In the genomic region with DNA sequence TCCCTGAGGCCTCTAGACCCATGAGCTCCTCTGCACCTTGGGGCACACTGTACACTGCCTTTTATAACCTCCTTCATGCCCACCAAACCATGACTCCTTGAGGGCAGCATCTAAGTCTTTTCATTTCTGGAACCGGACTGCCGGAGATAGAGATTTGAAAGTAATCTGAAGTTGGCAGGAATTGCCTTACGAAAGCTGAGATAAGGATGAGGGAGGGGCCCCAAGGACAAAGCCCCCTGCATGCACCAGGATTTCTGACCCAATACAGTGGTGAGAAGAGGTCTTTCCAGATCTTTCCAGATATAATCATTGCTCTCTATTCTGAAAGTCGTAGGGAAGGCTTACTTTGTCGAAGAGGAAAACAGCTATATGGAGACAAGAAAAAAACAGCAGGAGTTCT, we compare ENCODE assay signal across 22 cellular contexts.
A peak's percentile ranks its signal among the peaks of the same experiment; 100 is the strongest.
DNase-seq lines count a peak whose midpoint lies in the region; ATAC-seq, FAIRE-seq and TF ChIP-seq lines count a peak whose summit lies in the region.
"Had no signal": no experiment of that assay in that cellular context is flagged by ENCODE, and none has a peak within 500 bp of the region (broad histone marks: within the 10 kb centered on the region; RNA-seq: fewer than 3 reads in every experiment).

No MANE protein-coding gene starts in this region.

- in situ Hi-C loops in IMR-90 (cut with MboI; ENCODE audit: low sequenced_read_pairs): no loop called here

- peak overlapping the region; percentile 75 for H3K4ac ChIP-seq in IMR-90 (ENCODE audit: low read depth, low read length)
- H3K4ac ChIP-seq in H1 (replicated peaks; ENCODE audit: insufficient read length, low read depth, low read length): no peak overlapping the region
- H3K4ac ChIP-seq in neuronal stem cell (ENCODE audit: low read length): no peak overlapping the region

- H2BK12ac ChIP-seq in H1 (ENCODE audit: low read depth, low read length) (peak overlapping the region; percentile 91; the same call in 1 of the 2 replicates), neuronal stem cell (ENCODE audit: low read length) (no peak overlapping the region)

- peak overlapping the region; percentile 83 for H4K5ac ChIP-seq in IMR-90 (ENCODE audit: low read depth, low read length)
- H4K5ac ChIP-seq in H1 (ENCODE audit: insufficient read length, low read depth, low read length): no peak overlapping the region

- peak overlapping the region; percentile 68; the same call in 1 of the 2 replicates for H2AK5ac ChIP-seq in IMR-90 (ENCODE audit: low read depth, low read length)
- no peak overlapping the region for H2AK5ac ChIP-seq in H1 (ENCODE audit: low read depth, low read length)
- no peak overlapping the region for H2AK5ac ChIP-seq in neuronal stem cell (ENCODE audit: low read depth, low read length)

- H2BK120ac ChIP-seq in IMR-90 (ENCODE audit: low read depth, low read length) (peak overlapping the region; percentile 91), H1 (replicated peaks; ENCODE audit: low read depth, low read length) (no peak overlapping the region), neuronal stem cell (ENCODE audit: low read depth, low read length) (no peak overlapping the region)

- H3K36me3 ChIP-seq in IMR-90 (ENCODE audit: control insufficient read depth, insufficient read depth, low read length) (no peaks in the 10 kb centered on the region), H1 (ENCODE audit: control insufficient read depth in 2 of 4, insufficient read depth in 4 of 4, low read length in 3 of 4) (no peaks in the 10 kb centered on the region), neuronal stem cell (replicated peaks in 1 of 2; ENCODE audit: control insufficient read depth in 2 of 2, insufficient read depth in 2 of 2, low read length in 2 of 2) (no peaks in the 10 kb centered on the region)
- H3K36me3 ChIP-seq: gastrocnemius medialis had no signal

- H3K9ac ChIP-seq in IMR-90 (ENCODE audit: low read depth, low read length) (peak overlapping the region; percentile 51; the same call in 1 of the 2 replicates), H1 (replicated peaks in 1 of 4; ENCODE audit: extremely low read depth in 1 of 4, low read depth in 3 of 4, low read length in 3 of 4) (no peak overlapping the region; a peak in 1 of 7 replicates), neuronal stem cell (ENCODE audit: low read depth, low read length, poor library complexity) (no peak overlapping the region)

- WGBS in IMR-90 (ENCODE audit: extremely low coverage in 2 of 2, insufficient read length in 1 of 2), 2 experiments: no CpG with 5 or more reads among the region's 5 CpGs
- WGBS in H1 (ENCODE audit: extremely low coverage in 1 of 2, insufficient coverage in 1 of 2, insufficient read length in 1 of 2, insufficient replicate concordance in 2 of 2, low coverage in 1 of 2, low lambda C conversion rate in 2 of 2, missing lambda C conversion rate in 1 of 2), 2 experiments: 64% methylated on average over 5 of the region's 5 CpGs; no CpG with 5 or more reads in 1 of the 2 experiments
- WGBS in neuronal stem cell (ENCODE audit: extremely low coverage in 2 of 2, insufficient read length in 2 of 2, insufficient replicate concordance in 1 of 2), 2 donors: no CpG with 5 or more reads among the region's 5 CpGs

- H3K4me3 ChIP-seq in IMR-90 (ENCODE audit: insufficient read depth, low read depth, low read length) (no peak overlapping the region), H1 (ENCODE audit: extremely low read depth in 1 of 4, insufficient read depth in 2 of 4, low read depth in 3 of 4, low read length in 4 of 4) (no peak overlapping the region), neuronal stem cell (ENCODE audit: low read length in 2 of 2) (no peak overlapping the region)
- H3K4me3 ChIP-seq: gastrocnemius medialis, SK-N-MC had no signal

- DNase-seq in IMR-90 (no peak), H1 (ENCODE audit: low read depth in 1 of 2, low spot score in 2 of 2) (no peak), neuronal stem cell (ENCODE audit: low spot score) (no peak), NAMALWA (ENCODE audit: low spot score) (no peak), NCI-H2171 (lab: John Stamatoyannopoulos, UW) (no peak)
- DNase-seq: activated CD4-positive, alpha-beta T cell treated with anti-CD3 and anti-CD28 coated beads for 48 hours; activated naive CD4-positive, alpha-beta T cell treated with anti-CD3 and anti-CD28 coated beads, Interleukin-2, amount 10 ng/mL, durations not matched to agents 7 days and 5 days; activated T-cell treated with anti-CD3 and anti-CD28 coated beads, Interleukin-2, amount 50 U/mL, for 72 hours; aorta; effector CD4-positive, alpha-beta T cell; gastrocnemius medialis; H7; MM.1S; NCI-H510A treated with DMSO at 0.1 percent for 48 hours; RPMI8226; stimulated activated CD4-positive, alpha-beta T cell treated with anti-CD3 and anti-CD28 coated beads, Interleukin-4, amount 100 ng/mL, for 4 hours; stimulated activated naive CD8-positive, alpha-beta T cell treated with anti-CD3 and anti-CD28 coated beads, Interleukin-15, amount 100 ng/mL, for 72 hours; T-helper 17 cell had no signal

- peaks cover 8% of the 10 kb centered on the region for H3K9me1 ChIP-seq in IMR-90 (ENCODE audit: insufficient read depth, low read length)

- H3K18ac ChIP-seq in IMR-90 (ENCODE audit: low read depth, low read length) (peak overlapping the region; percentile 84), H1 (ENCODE audit: extremely low read depth, low read length) (no peak overlapping the region; the same call in 1 of the 2 replicates), neuronal stem cell (ENCODE audit: low read length) (peak overlapping the region; percentile 20)

- H2AFZ ChIP-seq in IMR-90 (replicated peaks; ENCODE audit: low read length, poor library complexity): peak overlapping the region; percentile 82
- no peak overlapping the region for H2AFZ ChIP-seq in H1 (ENCODE audit: low read length)
- peak overlapping the region; percentile 66 for H2AFZ ChIP-seq in neuronal stem cell (ENCODE audit: low read length)

- no peak overlapping the region for H2AK9ac ChIP-seq in IMR-90 (replicated peaks; ENCODE audit: low read depth, low read length, poor library complexity)

- BruUV-seq in IMR-90 (replicated peaks; lab: Mats Ljungman, UMichigan): no TSS peak

- ATAC-seq in IMR-90 (ENCODE audit: low read depth) (no peak), GM19397 (IDR thresholded peaks at IDR 0.05; ENCODE audit: unreplicated experiment) (no peak), GM19455 (IDR thresholded peaks at IDR 0.05; ENCODE audit: unreplicated experiment) (no peak)
- ATAC-seq: activated T-cell treated with anti-CD3 and anti-CD28 coated beads, Interleukin-2, amount 50 U/mL, for 72 hours; esophagus mucosa; gastrocnemius medialis; stimulated activated naive CD8-positive, alpha-beta T cell treated with anti-CD3 and anti-CD28 coated beads, Interleukin-15, amount 100 ng/mL, for 72 hours; T-helper 17 cell had no signal

- H2BK5ac ChIP-seq in IMR-90 (ENCODE audit: low read depth, low read length, poor library complexity, severe bottlenecking): peak overlapping the region; percentile 58
- no peak overlapping the region for H2BK5ac ChIP-seq in H1 (ENCODE audit: low read depth, low read length)
- no peak overlapping the region for H2BK5ac ChIP-seq in neuronal stem cell (ENCODE audit: low read length)

- H3K23ac ChIP-seq in IMR-90 (ENCODE audit: low read depth, low read length): peak overlapping the region; percentile 90
- H3K23ac ChIP-seq in H1 (ENCODE audit: insufficient read length): no peak overlapping the region
- H3K23ac ChIP-seq in neuronal stem cell (ENCODE audit: low read depth, low read length, poor library complexity): no peak overlapping the region

- H4K20me1 ChIP-seq in IMR-90 (ENCODE audit: insufficient read depth, low read length): no peaks in the 10 kb centered on the region
- no peaks in the 10 kb centered on the region for H4K20me1 ChIP-seq in H1 (replicated peaks in 1 of 2; ENCODE audit: control insufficient read depth in 1 of 2, insufficient read depth in 2 of 2, low read length in 2 of 2)

- H3K79me2 ChIP-seq in H1 (ENCODE audit: control insufficient read depth in 1 of 2, insufficient read depth in 2 of 2, low read length in 2 of 2): no peaks in the 10 kb centered on the region

- H2BK15ac ChIP-seq in IMR-90 (ENCODE audit: low read depth, low read length) (peak overlapping the region; percentile 54; the same call in 1 of the 3 replicates), H1 (ENCODE audit: low read length) (0 out of 2 replicates have a peak overlapping the region, but pooled peaks have one; percentile 78), neuronal stem cell (ENCODE audit: low read length) (peak overlapping the region; percentile 79)

- TF ChIP-seq RAD21 in IMR-90 (IDR thresholded peaks at IDR 0.05; ENCODE audit: low read length) (no peak), H1 (IDR thresholded peaks at IDR 0.05 in 1 of 2, conservative IDR thresholded peaks at IDR 0.05 in 1 of 2; ENCODE audit: low read depth in 2 of 2, low read length in 2 of 2) (no peak)

- no peak for FAIRE-seq in H1 (lab: Jason Lieb, UNC)

- intact Hi-C loops in IMR-90 (cut with micrococcal nuclease): no loop called here

- H3K79me1 ChIP-seq in IMR-90 (ENCODE audit: low read depth in 1 of 2, low read length in 2 of 2) (peaks cover 0 to 14% of the 10 kb centered on the region in 2 experiments; a peak in 2 of 4 replicates), H1 (ENCODE audit: low read depth, low read length) (no peaks in the 10 kb centered on the region), neuronal stem cell (ENCODE audit: low read depth, low read length) (no peaks in the 10 kb centered on the region)

- peaks cover 2% of the 10 kb centered on the region for H3K23me2 ChIP-seq in H1 (ENCODE audit: low read depth, low read length)

- no peak for TF ChIP-seq CTCF in IMR-90 (conservative IDR thresholded peaks at IDR 0.05; ENCODE audit: low read depth, low read length)
- no peak for TF ChIP-seq CTCF in H1 (IDR thresholded peaks at IDR 0.05; ENCODE audit: control extremely low read depth in 1 of 3, insufficient read depth in 1 of 3, low read depth in 1 of 3, low read length in 3 of 3)

- H3K27me3 ChIP-seq in IMR-90 (ENCODE audit: control insufficient read depth, insufficient read depth, low read length) (no peaks in the 10 kb centered on the region), H1 (replicated peaks in 1 of 4; ENCODE audit: control insufficient read depth in 3 of 4, extremely low read depth in 1 of 4, insufficient read depth in 3 of 4, low read length in 3 of 4) (no peaks in the 10 kb centered on the region), neuronal stem cell (ENCODE audit: control insufficient read depth in 3 of 3, insufficient read depth in 3 of 3, low read depth in 1 of 3, low read length in 3 of 3) (no peaks in the 10 kb centered on the region)
- H3K27me3 ChIP-seq: gastrocnemius medialis had no signal

- CTCF ChIA-PET in IMR-90 (lab: Yijun Ruan, JAX) (interaction anchor here (0.9 kb wide), 1 partner anchor 11 kb away, joined by 3 read pairs; no protein-coding TSS in a partner anchor), H1 (lab: Charles Lee; ENCODE audit: partially characterized antibody) (interaction anchor here (0.6 to 3.6 kb wide), 7 partner anchors 12 to 90 kb away, joined by 3 to 18 read pairs (median 3); no protein-coding TSS in a partner anchor)

- H3K4me1 ChIP-seq in IMR-90 (ENCODE audit: control insufficient read depth, insufficient read depth, low read length) (peaks cover 23% of the 10 kb centered on the region), H1 (replicated peaks in 1 of 4; ENCODE audit: control insufficient read depth in 3 of 4, insufficient read depth in 4 of 4, low read length in 3 of 4) (peaks cover 12 to 27% (median 24%) of the 10 kb centered on the region in 4 experiments), neuronal stem cell (ENCODE audit: control insufficient read depth in 2 of 2, insufficient read depth in 1 of 2, low read depth in 1 of 2, low read length in 2 of 2) (peaks cover 14 to 41% of the 10 kb centered on the region in 2 donors)

- peak overlapping the region; percentile 10 to 75; a peak in 2 of 4 replicates for H4K8ac ChIP-seq in IMR-90 (ENCODE audit: low read depth in 2 of 2, low read length in 2 of 2)
- no peak overlapping the region for H4K8ac ChIP-seq in H1 (ENCODE audit: extremely low read depth, insufficient read depth, low read length)
- no peak overlapping the region for H4K8ac ChIP-seq in neuronal stem cell (ENCODE audit: low read depth, low read length)

- TF ChIP-seq EP300 in H1 (IDR thresholded peaks at IDR 0.05; ENCODE audit: borderline replicate concordance in 1 of 2, low read depth in 2 of 2, low read length in 2 of 2): no peak

- H3K56ac ChIP-seq in IMR-90 (ENCODE audit: extremely low read depth, insufficient read depth, low read length) (peak overlapping the region; percentile 48; the same call in 1 of the 2 replicates), H1 (replicated peaks; ENCODE audit: insufficient read length, low read depth, low read length) (no peak overlapping the region)

- H3K4me2 ChIP-seq in IMR-90 (ENCODE audit: low read depth, low read length) (peak overlapping the region; percentile 83), H1 (ENCODE audit: insufficient read depth in 1 of 2, low read depth in 2 of 2, low read length in 2 of 2) (0 out of 4 replicates have a peak overlapping the region, but pooled peaks of 1 of the 2 experiments have one; percentile 13), neuronal stem cell (ENCODE audit: insufficient read depth, low read length, poor library complexity, severe bottlenecking) (no peak overlapping the region)

- H4K91ac ChIP-seq in IMR-90 (ENCODE audit: insufficient read depth, low read depth, low read length) (peak overlapping the region; percentile 38), H1 (replicated peaks; ENCODE audit: insufficient read length, low read length) (peak overlapping the region; percentile 25), neuronal stem cell (ENCODE audit: low read depth, low read length, poor library complexity) (no peak overlapping the region)

- H3K14ac ChIP-seq in IMR-90 (replicated peaks; ENCODE audit: low read depth, low read length) (peak overlapping the region; percentile 82), H1 (ENCODE audit: insufficient read length) (no peak overlapping the region), neuronal stem cell (ENCODE audit: low read length) (no peak overlapping the region)

- H2BK20ac ChIP-seq in IMR-90 (ENCODE audit: low read depth, low read length) (peak overlapping the region; percentile 90), H1 (ENCODE audit: low read length) (peak overlapping the region; percentile 91; the same call in 1 of the 2 replicates)

- no peaks in the 10 kb centered on the region for H3K9me3 ChIP-seq in IMR-90 (ENCODE audit: control insufficient read depth, insufficient read depth, low read length)
- no peaks in the 10 kb centered on the region for H3K9me3 ChIP-seq in H1 (ENCODE audit: insufficient read depth in 2 of 2, low read depth in 1 of 2, low read length in 1 of 2)
- no peaks in the 10 kb centered on the region for H3K9me3 ChIP-seq in neuronal stem cell (replicated peaks in 1 of 2; ENCODE audit: control insufficient read depth in 2 of 2, insufficient read depth in 1 of 2, low read depth in 1 of 2, low read length in 2 of 2)
- H3K9me3 ChIP-seq: gastrocnemius medialis had no signal

- POLR2A ChIA-PET in IMR-90 (lab: Charles Lee; ENCODE audit: unreplicated experiment): interaction anchor here (0.7 kb wide), 1 partner anchor 86 kb away, joined by 3 read pairs; no protein-coding TSS in a partner anchor
- POLR2A ChIA-PET in H1 (lab: Charles Lee; ENCODE audit: partially characterized antibody): interaction anchor here (0.6 to 2.6 kb wide), 2 partner anchors 37 to 89 kb away, joined by 3 to 10 read pairs; no protein-coding TSS in a partner anchor

- H3K27ac ChIP-seq in IMR-90 (ENCODE audit: insufficient read depth, low read length) (peak overlapping the region; percentile 46; the same call in 1 of the 2 replicates), H1 (ENCODE audit: low read depth, low read length) (no peak overlapping the region), neuronal stem cell (replicated peaks; ENCODE audit: low read length) (no peak overlapping the region)
- H3K27ac ChIP-seq: gastrocnemius medialis, SK-N-MC had no signal

- no peak for TF ChIP-seq POLR2A in IMR-90 (IDR thresholded peaks at IDR 0.05; ENCODE audit: low read depth, low read length)
- TF ChIP-seq POLR2A in H1 (IDR thresholded peaks at IDR 0.05; ENCODE audit: control extremely low read depth in 1 of 2, low read depth in 2 of 2, low read length in 2 of 2): no peak

- dilution Hi-C loops in IMR-90 (cut with HindIII; ENCODE audit: low sequenced_read_pairs, unreplicated experiment): no loop called here

Comparison
In these comparisons a context has a peak if more than half of its experiments do, and no peak if none do; other contexts are left out.
1. H4K8ac ChIP-seq: peak in IMR-90 (2 of 2); none in H1 (single experiment) and neuronal stem cell (single experiment).
2. Peak in every context shown above with its lines, with median percentiles within 50 percentile points of each other: H2BK15ac ChIP-seq.